In genomic region chr15:69760263-69760855, GRCh38 we compare ENCODE assay signal across 9 cellular contexts.
DNase-seq lines count a peak whose midpoint lies in the region; ATAC-seq and TF ChIP-seq lines count a peak whose summit lies in the region.
"Had no signal": no experiment of that assay in that cellular context is flagged by ENCODE, and none has a peak within 500 bp of the region (broad histone marks: within the 10 kb centered on the region; RNA-seq: fewer than 3 reads in every experiment).

No MANE protein-coding gene starts in this region.

- H2BK120ac ChIP-seq in mesenchymal stem cell (ENCODE audit: low read depth, low read length), result peak overlapping the region; percentile 84

- peak overlapping the region; percentile 83 for H3K9ac ChIP-seq in mesenchymal stem cell (ENCODE audit: low read length)

- peaks cover 8 to 13% of the 10 kb centered on the region in 2 donors for H3K36me3 Mint-ChIP-seq in CD14-positive monocyte
- H3K36me3 Mint-ChIP-seq in IgD-negative memory B cell, result peaks cover 5% of the 10 kb centered on the region
- H3K36me3 Mint-ChIP-seq in activated T-helper 17 cell treated with anti-CD3 and anti-CD28 coated beads, Interleukin-2, amount 50 U/mL, for 72 hours (ENCODE audit: low read depth), result peaks cover 26% of the 10 kb centered on the region

- peak overlapping the region; percentile 76 for H2AK5ac ChIP-seq in mesenchymal stem cell (ENCODE audit: low read length, severe bottlenecking)

- peak; percentile 72 for DNase-seq in CD14-positive monocyte (ENCODE audit: low spot score)
- peak; percentile 88 for DNase-seq in mesenchymal stem cell
- DNase-seq in A673 (ENCODE audit: low spot score), result no peak
- no peak for DNase-seq in KBM-7
- DNase-seq: NCI-H82 had no signal

- H3K36me3 ChIP-seq in mesenchymal stem cell (ENCODE audit: control insufficient read depth in 1 of 2, insufficient read depth in 2 of 2, low read depth in 1 of 2, low read length in 2 of 2) (no peaks in the 10 kb centered on the region), A673 (ENCODE audit: insufficient read depth, low read length, poor library complexity, severe bottlenecking) (no peaks in the 10 kb centered on the region)

- BruUV-seq in A673 (replicated peaks; lab: Mats Ljungman, UMichigan), result no TSS peak

- CTCF ChIA-PET in A673 (lab: Charles Lee), result no interaction called here

- intact Hi-C loops in CD14-positive monocyte (cut with micrococcal nuclease), result loop anchor here (2.0 to 10.0 kb wide), 7 partner anchors 42 to 747 kb away; no protein-coding TSS in a partner anchor
- intact Hi-C loops in A673 (cut with micrococcal nuclease; ENCODE audit: unreplicated experiment), result no loop called here

- H3K27me3 ChIP-seq in mesenchymal stem cell (ENCODE audit: control insufficient read depth in 1 of 2, insufficient read depth in 1 of 2, low read length in 2 of 2) (no peaks in the 10 kb centered on the region), A673 (replicated peaks; ENCODE audit: insufficient read depth, low read depth, low read length, poor library complexity) (no peaks in the 10 kb centered on the region)

- no peak for ATAC-seq in activated T-helper 17 cell treated with anti-CD3 and anti-CD28 coated beads, Interleukin-2, amount 50 U/mL, for 72 hours (replicated peaks)
- ATAC-seq in HG02571 (IDR thresholded peaks at IDR 0.05; ENCODE audit: unreplicated experiment) (no peak), GM21717 (IDR thresholded peaks at IDR 0.05; ENCODE audit: unreplicated experiment) (no peak)

- no peak overlapping the region for H2BK15ac ChIP-seq in mesenchymal stem cell (ENCODE audit: low read depth, poor library complexity, severe bottlenecking)

- H3K9me3 ChIP-seq in mesenchymal stem cell (ENCODE audit: control insufficient read depth, low read length) (no peaks in the 10 kb centered on the region), A673 (ENCODE audit: low read depth, low read length, poor library complexity, severe bottlenecking) (no peaks in the 10 kb centered on the region)

- peak overlapping the region; percentile 76 to 88 for H3K4ac ChIP-seq in mesenchymal stem cell (ENCODE audit: low read depth in 1 of 2, low read length in 2 of 2)

- H3K4me3 ChIP-seq in mesenchymal stem cell (ENCODE audit: insufficient read depth in 1 of 2, low read depth in 1 of 2, low read length in 2 of 2) (no peak overlapping the region), A673 (ENCODE audit: low read depth, low read length, poor library complexity, severe bottlenecking) (no peak overlapping the region)

- peak overlapping the region; percentile 90 for H4K91ac ChIP-seq in mesenchymal stem cell (ENCODE audit: low read length)

- peak overlapping the region; percentile 84 for H3K18ac ChIP-seq in mesenchymal stem cell (ENCODE audit: low read depth in 1 of 2, low read length in 2 of 2)

- H2BK12ac ChIP-seq in mesenchymal stem cell (ENCODE audit: low read length in 2 of 2), result peak overlapping the region in 1 of 2 experiments; percentile 99

- POLR2A ChIA-PET in A673 (lab: Charles Lee; ENCODE audit: low non-redundant PET), result no interaction called here

- in situ Hi-C loops in KBM-7 (cut with MboI; ENCODE audit: low pct_unique_long_range_greater_than_20kb, low sequenced_read_pairs), result no loop called here

- H3K4me2 ChIP-seq in mesenchymal stem cell (ENCODE audit: low read length, poor library complexity, severe bottlenecking), result no peak overlapping the region

- H3K4me3 Mint-ChIP-seq in CD14-positive monocyte (peak overlapping the region; percentile 35 to 86), IgD-negative memory B cell (peak overlapping the region in 3 of 4 donors; percentile 28 to 82 (median 72))
- H3K4me3 Mint-ChIP-seq in activated T-helper 17 cell treated with anti-CD3 and anti-CD28 coated beads, Interleukin-2, amount 50 U/mL, for 72 hours, result peak overlapping the region; percentile 64

- H3K27ac ChIP-seq in mesenchymal stem cell (ENCODE audit: low read length, poor library complexity, severe bottlenecking), result peak overlapping the region; percentile 68
- H3K27ac ChIP-seq in A673 (ENCODE audit: low read depth, low read length, poor library complexity, severe bottlenecking), result no peak overlapping the region

- H2BK5ac ChIP-seq in mesenchymal stem cell (ENCODE audit: low read depth, low read length, poor library complexity, severe bottlenecking), result no peak overlapping the region

- no peak for TF ChIP-seq CTCF in CD14-positive monocyte (IDR thresholded peaks at IDR 0.05)
- no peak for TF ChIP-seq CTCF in A673 (conservative IDR thresholded peaks at IDR 0.05; ENCODE audit: low read depth, low read length)

- no peak overlapping the region for H3K23ac ChIP-seq in mesenchymal stem cell (ENCODE audit: low read length in 2 of 2)

- H4K8ac ChIP-seq in mesenchymal stem cell (ENCODE audit: low read length), result peak overlapping the region; percentile 79

- WGBS in mesenchymal stem cell, result 40% methylated on average over 3 of the region's 3 CpGs

- H3K27ac Mint-ChIP-seq in CD14-positive monocyte, result peak overlapping the region; percentile 99 to 100 (median 100)
- H3K27ac Mint-ChIP-seq in IgD-negative memory B cell, result peak overlapping the region; percentile 28 to 72 (median 67)
- peak overlapping the region; percentile 89 for H3K27ac Mint-ChIP-seq in activated T-helper 17 cell treated with anti-CD3 and anti-CD28 coated beads, Interleukin-2, amount 50 U/mL, for 72 hours

- no peak overlapping the region for H3K14ac ChIP-seq in mesenchymal stem cell (ENCODE audit: low read length in 2 of 2)

- H3K27me3 Mint-ChIP-seq in CD14-positive monocyte (ENCODE audit: low read depth in 3 of 3) (peaks cover 2 to 4% (median 3%) of the 10 kb centered on the region in 3 donors), IgD-negative memory B cell (no peaks in the 10 kb centered on the region)
- no peaks in the 10 kb centered on the region for H3K27me3 Mint-ChIP-seq in activated T-helper 17 cell treated with anti-CD3 and anti-CD28 coated beads, Interleukin-2, amount 50 U/mL, for 72 hours

- H3K9me3 Mint-ChIP-seq in CD14-positive monocyte (peaks cover 0 to 8% (median 3%) of the 10 kb centered on the region in 7 donors), IgD-negative memory B cell (peaks cover 0 to 2% (median 0%) of the 10 kb centered on the region in 3 donors)
- peaks cover 5% of the 10 kb centered on the region for H3K9me3 Mint-ChIP-seq in activated T-helper 17 cell treated with anti-CD3 and anti-CD28 coated beads, Interleukin-2, amount 50 U/mL, for 72 hours

- H3K79me1 ChIP-seq in mesenchymal stem cell (replicated peaks; ENCODE audit: low read length, poor library complexity, severe bottlenecking), result no peaks in the 10 kb centered on the region

- peaks cover 77% of the 10 kb centered on the region for H3K4me1 Mint-ChIP-seq in CD14-positive monocyte
- H3K4me1 Mint-ChIP-seq in IgD-negative memory B cell, result peaks cover 59 to 69% (median 66%) of the 10 kb centered on the region in 3 donors
- peaks cover 62% of the 10 kb centered on the region for H3K4me1 Mint-ChIP-seq in activated T-helper 17 cell treated with anti-CD3 and anti-CD28 coated beads, Interleukin-2, amount 50 U/mL, for 72 hours

- H2AFZ ChIP-seq in mesenchymal stem cell (ENCODE audit: low read depth, low read length), result no peak overlapping the region

- H3K4me1 ChIP-seq in mesenchymal stem cell (ENCODE audit: control insufficient read depth, insufficient read depth, low read depth, low read length) (peaks cover 24% of the 10 kb centered on the region), A673 (ENCODE audit: insufficient read depth, low read length, poor library complexity, severe bottlenecking) (no peaks in the 10 kb centered on the region)

Comparison
In these comparisons a context has a peak if more than half of its experiments do, and no peak if none do; other contexts are left out.
1. DNase-seq: peak in CD14-positive monocyte (single experiment) and mesenchymal stem cell (single experiment); none in A673 (single experiment) and KBM-7 (single experiment).
2. Peak in every context shown above with its lines, with median percentiles within 50 percentile points of each other: H3K27ac Mint-ChIP-seq and H3K4me3 Mint-ChIP-seq.